ENCODE assay signal across 25 cellular contexts in genomic region chr1:67889466-67889865, GRCh38. TPM values are rescaled to one million over a fixed set of nuclear protein-coding genes. Genes with fewer than 3 reads are reported as not detected.
DNase-seq lines count a peak whose midpoint lies in the region; ATAC-seq and TF ChIP-seq lines count a peak whose summit lies in the region.
"Had no signal": no experiment of that assay in that cellular context is flagged by ENCODE, and none has a peak within 500 bp of the region (broad histone marks: within the 10 kb centered on the region; RNA-seq: fewer than 3 reads in every experiment).

No MANE protein-coding gene starts in this region.

- no peak overlapping the region for H3K23ac ChIP-seq in mesenchymal stem cell (ENCODE audit: low read length in 2 of 2)

- H4K91ac ChIP-seq in mesenchymal stem cell (ENCODE audit: low read length), result no peak overlapping the region

- H2BK12ac ChIP-seq in mesenchymal stem cell (ENCODE audit: low read length in 2 of 2), result no peak overlapping the region

- H2BK5ac ChIP-seq in mesenchymal stem cell (ENCODE audit: low read depth, low read length, poor library complexity, severe bottlenecking), result no peak overlapping the region

- POLR2A ChIA-PET in SK-N-SH (lab: Yijun Ruan, JAX), result no interaction called here

- H3K14ac ChIP-seq in mesenchymal stem cell (ENCODE audit: low read length in 2 of 2), result no peak overlapping the region

- H3K27me3 ChIP-seq in SK-N-SH (ENCODE audit: insufficient read depth), result no peaks in the 10 kb centered on the region
- H3K27me3 ChIP-seq in RWPE2 (ENCODE audit: insufficient read depth, poor library complexity, severe bottlenecking), result no peaks in the 10 kb centered on the region
- H3K27me3 ChIP-seq in mesenchymal stem cell (ENCODE audit: control insufficient read depth in 1 of 2, insufficient read depth in 1 of 2, low read length in 2 of 2), result no peaks in the 10 kb centered on the region
- H3K27me3 ChIP-seq in sigmoid colon, result no peaks in the 10 kb centered on the region
- H3K27me3 ChIP-seq: ascending aorta, left lung, upper lobe of left lung had no signal

- H4K8ac ChIP-seq in mesenchymal stem cell (ENCODE audit: low read length), result no peak overlapping the region

- CTCF ChIA-PET in SK-N-SH (lab: Yijun Ruan, JAX), result interaction anchor here (1.6 to 2.3 kb wide), 2 partner anchors 35 to 39 kb away, joined by 4 to 8 read pairs; no protein-coding TSS in a partner anchor

- no peak for DNase-seq in SK-N-SH
- no peak for DNase-seq in RWPE2 (ENCODE audit: low spot score)
- DNase-seq in mesenchymal stem cell, result peak; percentile 3
- DNase-seq in middle frontal gyrus (ENCODE audit: extremely low spot score, low spot score), result no peak
- no peak for DNase-seq in left cardiac atrium
- DNase-seq in sigmoid colon, result no peak
- DNase-seq: activated B cell treated with CpG ODN at 0.5 μM for 24 hours; activated CD4-positive, alpha-beta T cell treated with anti-CD3 and anti-CD28 coated beads, Interleukin-2, amount 50 U/mL, for 1 hour; activated effector memory CD4-positive, alpha-beta T cell treated with anti-CD3 and anti-CD28 coated beads, Interleukin-2, amount 50 U/mL, for 16 hours; activated naive CD8-positive, alpha-beta T cell treated with anti-CD3 and anti-CD28 coated beads, Interleukin-2, amount 10 ng/mL, durations not matched to agents 7 days and 5 days; activated T-cell treated with anti-CD3 and anti-CD28 coated beads, Interleukin-2, amount 50 U/mL, for 1 hour; CD8-positive, alpha-beta T cell; central memory CD4-positive, alpha-beta T cell; H9; naive thymus-derived CD8-positive, alpha-beta T cell; NCI-H2107; NCI-H774 had no signal

- WGBS in SK-N-SH (ENCODE audit: low lambda C conversion rate), result 69% methylated on average over 1 of the region's 1 CpG
- 75% methylated on average over 1 of the region's 1 CpG for WGBS in mesenchymal stem cell
- WGBS in sigmoid colon, 2 donors, result 78 to 84% methylated on average over 1 of the region's 1 CpG

- no peak for TF ChIP-seq RAD21 in SK-N-SH (IDR thresholded peaks at IDR 0.05; ENCODE audit: low read length)

- TF ChIP-seq CTCF in SK-N-SH (IDR thresholded peaks at IDR 0.05), result no peak
- TF ChIP-seq CTCF in RWPE2 (IDR thresholded peaks at IDR 0.05; ENCODE audit: poor library complexity, severe bottlenecking), result no peak
- TF ChIP-seq CTCF in sigmoid colon (IDR thresholded peaks at IDR 0.05), result no peak

- H3K36me3 ChIP-seq in SK-N-SH (replicated peaks in 1 of 2; ENCODE audit: control insufficient read depth in 1 of 2, insufficient read depth in 2 of 2, low read length in 1 of 2) (no peaks in the 10 kb centered on the region), RWPE2 (ENCODE audit: low read depth) (no peaks in the 10 kb centered on the region), mesenchymal stem cell (ENCODE audit: control insufficient read depth in 1 of 2, insufficient read depth in 2 of 2, low read depth in 1 of 2, low read length in 2 of 2) (no peaks in the 10 kb centered on the region), sigmoid colon (no peaks in the 10 kb centered on the region)
- H3K36me3 ChIP-seq: ascending aorta, left lung, upper lobe of left lung had no signal

- intact Hi-C loops in left cardiac atrium (cut with DNase I), result no loop called here
- intact Hi-C loops in sigmoid colon (cut with DNase I), result no loop called here

- no peak overlapping the region for H3K4me2 ChIP-seq in SK-N-SH
- H3K4me2 ChIP-seq in mesenchymal stem cell (ENCODE audit: low read length, poor library complexity, severe bottlenecking), result no peak overlapping the region

- H3K9me3 ChIP-seq in SK-N-SH, result no peaks in the 10 kb centered on the region
- H3K9me3 ChIP-seq in RWPE2 (ENCODE audit: severe bottlenecking), result no peaks in the 10 kb centered on the region
- no peaks in the 10 kb centered on the region for H3K9me3 ChIP-seq in mesenchymal stem cell (ENCODE audit: control insufficient read depth, low read length)
- no peaks in the 10 kb centered on the region for H3K9me3 ChIP-seq in sigmoid colon
- H3K9me3 ChIP-seq: ascending aorta, left lung, upper lobe of left lung had no signal

- TF ChIP-seq EP300 in SK-N-SH (IDR thresholded peaks at IDR 0.05; ENCODE audit: borderline replicate concordance in 1 of 2, low read depth in 1 of 2, low read length in 1 of 2) (no peak), sigmoid colon (IDR thresholded peaks at IDR 0.05) (no peak)

- no peak overlapping the region for H2BK120ac ChIP-seq in mesenchymal stem cell (ENCODE audit: low read depth, low read length)

- H3K4me3 ChIP-seq in SK-N-SH (ENCODE audit: low read depth in 2 of 2, low read length in 1 of 2) (no peak overlapping the region), RWPE2 (ENCODE audit: severe bottlenecking) (no peak overlapping the region), mesenchymal stem cell (ENCODE audit: insufficient read depth in 1 of 2, low read depth in 1 of 2, low read length in 2 of 2) (no peak overlapping the region), sigmoid colon (no peak overlapping the region)
- H3K4me3 ChIP-seq: ascending aorta, GM12878, left lung, SK-N-MC, upper lobe of left lung had no signal

- H3F3A ChIP-seq in SK-N-SH (replicated peaks; ENCODE audit: insufficient read depth), result peaks cover 16% of the 10 kb centered on the region

- H3K27ac ChIP-seq in SK-N-SH (ENCODE audit: low read depth in 2 of 2, low read length in 1 of 2) (peak overlapping the region in 1 of 2 experiments; percentile 93; a peak in 2 of 4 replicates), RWPE2 (ENCODE audit: poor library complexity, severe bottlenecking) (peak overlapping the region; percentile 45), mesenchymal stem cell (ENCODE audit: low read length, poor library complexity, severe bottlenecking) (peak overlapping the region; percentile 42), sigmoid colon (no peak overlapping the region)
- H3K27ac ChIP-seq: ascending aorta, left lung, SK-N-MC, upper lobe of left lung had no signal

- no peak overlapping the region for H2AK5ac ChIP-seq in mesenchymal stem cell (ENCODE audit: low read length, severe bottlenecking)

- peak overlapping the region in 1 of 2 experiments; percentile 92 for H3K18ac ChIP-seq in mesenchymal stem cell (ENCODE audit: low read depth in 1 of 2, low read length in 2 of 2)

- no peaks in the 10 kb centered on the region for H3K9me2 ChIP-seq in SK-N-SH

- no peak overlapping the region for H2AFZ ChIP-seq in SK-N-SH (ENCODE audit: low read depth)
- no peak overlapping the region for H2AFZ ChIP-seq in mesenchymal stem cell (ENCODE audit: low read depth, low read length)

- H3K9ac ChIP-seq in SK-N-SH, result peak overlapping the region; percentile 61; the same call in 1 of the 2 replicates
- H3K9ac ChIP-seq in mesenchymal stem cell (ENCODE audit: low read length), result no peak overlapping the region

- no peaks in the 10 kb centered on the region for H3K79me1 ChIP-seq in mesenchymal stem cell (replicated peaks; ENCODE audit: low read length, poor library complexity, severe bottlenecking)

- ATAC-seq in SK-N-SH treated with all-trans-retinoic acid at 6 μM for 48 hours (no peak), RWPE2 (ENCODE audit: low read depth) (no peak), GM18498 (IDR thresholded peaks at IDR 0.05; ENCODE audit: unreplicated experiment) (no peak), left cardiac atrium (no peak)
- ATAC-seq: CD8-positive, alpha-beta T cell; naive thymus-derived CD8-positive, alpha-beta T cell; stimulated activated memory B cell treated with anti-CD40 and anti-IgM and Interleukin-4, amounts not matched to agents 10 μg/mL and 1 μg/mL and 100 μg/mL, for 72 hours had no signal

- H4K20me1 ChIP-seq in SK-N-SH (ENCODE audit: insufficient read depth), result no peaks in the 10 kb centered on the region

- H3K79me2 ChIP-seq in SK-N-SH (ENCODE audit: insufficient read depth), result no peaks in the 10 kb centered on the region

- H3K4me1 ChIP-seq in SK-N-SH (ENCODE audit: control insufficient read depth in 1 of 2, insufficient read depth in 2 of 2, low read depth in 1 of 2, low read length in 1 of 2) (peaks cover 14 to 35% of the 10 kb centered on the region in 2 experiments), RWPE2 (ENCODE audit: insufficient read depth, poor library complexity, severe bottlenecking) (peaks cover 22% of the 10 kb centered on the region), mesenchymal stem cell (ENCODE audit: control insufficient read depth, insufficient read depth, low read depth, low read length) (peaks cover 3% of the 10 kb centered on the region), sigmoid colon (peaks cover 0 to 35% (median 9%) of the 10 kb centered on the region in 4 donors)
- H3K4me1 ChIP-seq: ascending aorta, left lung had no signal

- no peak overlapping the region for H2BK15ac ChIP-seq in mesenchymal stem cell (ENCODE audit: low read depth, poor library complexity, severe bottlenecking)

- TF ChIP-seq POLR2A in sigmoid colon (IDR thresholded peaks at IDR 0.05), result no peak

- peak overlapping the region in 1 of 2 experiments; percentile 19 for H3K4ac ChIP-seq in mesenchymal stem cell (ENCODE audit: low read depth in 1 of 2, low read length in 2 of 2)

TF ChIP-seq in SK-N-SH, 30 proteins besides CTCF, POLR2A, EP300 and RAD21 (continues in another document):
- TF ChIP-seq FOXJ3 (CRISPR knock-in tag; IDR thresholded peaks at IDR 0.05) (no peak), USF2 (IDR thresholded peaks at IDR 0.05; ENCODE audit: borderline replicate concordance, low read depth, low read length) (no peak)

TF ChIP-seq in SK-N-SH treated with all-trans-retinoic acid at 6 μM for 48 hours, 23 proteins besides CTCF, POLR2A, EP300 and RAD21 (continues in another document):
- TF ChIP-seq ZFP3 (CRISPR knock-in tag; IDR thresholded peaks at IDR 0.05) (no peak), ZFP30 (CRISPR knock-in tag; IDR thresholded peaks at IDR 0.05) (no peak), OSR1 (CRISPR knock-in tag; IDR thresholded peaks at IDR 0.05) (no peak)

RNA-seq across cellular contexts. Expression of gene GNG12, which starts 56.2 kb away (rescaled TPM):
- polyA plus RNA-seq in SK-N-SH (2012; rRNA removed) (41.2 and 56.1 TPM in 2 replicates), sigmoid colon (100 to 1,000 TPM in 1 of 3 donors, 10 to 100 TPM in 2; 46.1 to 116 (median 93.1) TPM)
- 64.5 and 77.0 TPM in 2 replicates for polyA plus RNA-seq in SK-N-SH (2012; cell fraction: cytosol; rRNA removed)
- polyA plus RNA-seq in SK-N-SH (2012; cell fraction: nucleus; rRNA removed), result 15.4 and 30.0 TPM in 2 replicates
- 110 TPM for polyA plus RNA-seq in mesenchymal stem cell (2013, experiment 1 of 2)
- polyA plus RNA-seq in mesenchymal stem cell (2013, experiment 2 of 2), result 106 TPM
- total RNA-seq in left cardiac atrium (10 to 100 TPM; 34.1 to 49.6 TPM), sigmoid colon (10 to 100 TPM; 41.9 to 58.2 (median 46.7) TPM)
- total RNA-seq: activated B cell treated with CpG ODN at 0.5 μM for 24 hours; activated naive CD8-positive, alpha-beta T cell treated with anti-CD3 and anti-CD28 coated beads, Interleukin-2, amount 10 ng/mL, durations not matched to agents 7 days and 5 days; CD8-positive, alpha-beta T cell; naive thymus-derived CD8-positive, alpha-beta T cell had no signal
- polyA plus RNA-seq: naive thymus-derived CD8-positive, alpha-beta T cell had no signal

Comparison
In these comparisons a context has a peak if more than half of its experiments do, and no peak if none do; other contexts are left out.
1. H3K27ac ChIP-seq: peak in RWPE2 (single experiment) and mesenchymal stem cell (single experiment); none in sigmoid colon (0 of 4).